1 cellular context compared by ENCODE assay signal in the genomic region with DNA sequence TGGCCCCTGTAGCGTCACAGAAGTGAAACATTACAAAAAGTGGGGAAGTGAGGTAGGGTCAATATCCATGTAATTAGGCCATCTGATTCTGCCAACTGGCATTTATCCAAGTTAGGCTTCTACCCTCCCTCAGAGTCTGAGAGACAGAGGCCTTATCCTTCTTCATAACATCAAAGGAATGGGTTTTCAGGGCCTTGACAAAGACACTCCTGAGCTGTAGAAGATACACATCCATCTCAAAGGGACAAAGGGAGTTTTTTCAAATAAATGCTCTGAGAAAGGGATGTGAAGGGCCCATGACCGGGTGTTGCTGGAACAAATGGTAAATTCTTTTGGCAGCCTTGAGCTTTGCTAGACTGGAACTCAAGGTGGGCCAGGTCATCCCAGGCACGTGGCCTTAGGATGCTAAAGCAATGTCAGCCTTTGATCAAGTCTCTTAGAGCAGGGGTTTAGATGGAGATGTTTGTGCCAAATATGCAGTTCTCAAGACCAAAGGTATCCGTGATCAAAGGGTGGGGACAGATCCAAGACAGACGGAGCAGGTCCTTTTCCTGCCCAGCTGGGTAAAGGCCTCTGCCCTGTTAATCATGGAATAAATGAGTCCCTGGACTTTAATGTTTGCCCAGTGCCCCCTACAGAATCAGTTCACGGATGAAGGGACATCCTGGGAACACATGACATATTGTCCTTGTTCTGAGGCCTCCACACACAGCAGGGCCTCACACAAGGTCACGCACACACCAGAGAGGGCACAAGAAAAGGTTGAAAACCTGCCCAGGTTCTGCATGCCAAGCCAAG.
TF ChIP-seq lines count a peak whose summit lies in the region.

No MANE protein-coding gene starts in this region.

TF ChIP-seq in HepG2, 621 proteins besides CTCF, POLR2A, EP300 and RAD21 (continued from another document and continues in another):
- TF ChIP-seq, protein P1, sequence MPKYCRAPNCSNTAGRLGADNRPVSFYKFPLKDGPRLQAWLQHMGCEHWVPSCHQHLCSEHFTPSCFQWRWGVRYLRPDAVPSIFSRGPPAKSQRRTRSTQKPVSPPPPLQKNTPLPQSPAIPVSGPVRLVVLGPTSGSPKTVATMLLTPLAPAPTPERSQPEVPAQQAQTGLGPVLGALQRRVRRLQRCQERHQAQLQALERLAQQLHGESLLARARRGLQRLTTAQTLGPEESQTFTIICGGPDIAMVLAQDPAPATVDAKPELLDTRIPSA (CRISPR knock-in tag; IDR thresholded peaks at IDR 0.05; ENCODE audit: borderline replicate concordance), result no peak
- TF ChIP-seq ZMYM4 (CRISPR knock-in tag; IDR thresholded peaks at IDR 0.05), result peak; percentile 75; the same call in 1 of the 2 replicates
- TF ChIP-seq ZNF703 (CRISPR knock-in tag; IDR thresholded peaks at IDR 0.05; ENCODE audit: borderline replicate concordance), result no peak
- TF ChIP-seq HNRNPL (IDR thresholded peaks at IDR 0.05; ENCODE audit: low read depth, low read length), result peak; percentile 87
- peak; percentile 51; the same call in 1 of the 2 replicates for TF ChIP-seq MTA1 (CRISPR knock-in tag; IDR thresholded peaks at IDR 0.05; ENCODE audit: borderline replicate concordance)
- TF ChIP-seq, protein P2, sequence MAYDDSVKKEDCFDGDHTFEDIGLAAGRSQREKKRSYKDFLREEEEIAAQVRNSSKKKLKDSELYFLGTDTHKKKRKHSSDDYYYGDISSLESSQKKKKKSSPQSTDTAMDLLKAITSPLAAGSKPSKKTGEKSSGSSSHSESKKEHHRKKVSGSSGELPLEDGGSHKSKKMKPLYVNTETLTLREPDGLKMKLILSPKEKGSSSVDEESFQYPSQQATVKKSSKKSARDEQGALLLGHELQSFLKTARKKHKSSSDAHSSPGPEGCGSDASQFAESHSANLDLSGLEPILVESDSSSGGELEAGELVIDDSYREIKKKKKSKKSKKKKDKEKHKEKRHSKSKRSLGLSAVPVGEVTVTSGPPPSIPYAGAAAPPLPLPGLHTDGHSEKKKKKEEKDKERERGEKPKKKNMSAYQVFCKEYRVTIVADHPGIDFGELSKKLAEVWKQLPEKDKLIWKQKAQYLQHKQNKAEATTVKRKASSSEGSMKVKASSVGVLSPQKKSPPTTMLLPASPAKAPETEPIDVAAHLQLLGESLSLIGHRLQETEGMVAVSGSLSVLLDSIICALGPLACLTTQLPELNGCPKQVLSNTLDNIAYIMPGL (CRISPR knock-in tag; IDR thresholded peaks at IDR 0.05; ENCODE audit: borderline replicate concordance in 1 of 2, low read depth in 1 of 2), result 0 out of 4 replicates have a peak, but pooled peaks of 1 of the 2 experiments have one; percentile 40
- TF ChIP-seq, protein P3, sequence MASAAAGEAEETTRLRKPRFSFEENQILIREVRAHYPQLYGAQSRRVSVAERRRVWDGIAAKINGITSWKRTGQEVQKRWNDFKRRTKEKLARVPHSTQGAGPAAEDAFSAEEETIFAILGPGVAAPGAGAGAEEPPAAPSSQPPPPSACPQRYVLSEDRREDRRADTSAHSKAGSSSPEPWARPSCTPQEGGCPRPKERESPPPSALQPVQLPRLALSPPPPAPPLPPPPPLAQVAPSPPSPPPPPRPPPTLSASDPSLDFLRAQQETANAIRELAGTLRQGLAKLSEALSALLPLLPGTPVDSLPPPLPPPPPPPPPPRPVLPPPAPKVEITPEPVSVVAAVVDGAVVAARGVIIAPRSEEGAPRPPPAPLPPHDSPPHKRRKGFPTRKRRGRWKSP (CRISPR knock-in tag; IDR thresholded peaks at IDR 0.05), result peak; percentile 53; the same call in 1 of the 2 replicates
- TF ChIP-seq NR2F1 (CRISPR knock-in tag; IDR thresholded peaks at IDR 0.05), result peak; percentile 54 to 60
- 0 out of 2 replicates have a peak, but pooled peaks have one; percentile 33 for TF ChIP-seq ZNF274 (CRISPR knock-in tag; IDR thresholded peaks at IDR 0.05)
- TF ChIP-seq ERF (CRISPR knock-in tag; IDR thresholded peaks at IDR 0.05), result peak; percentile 60; the same call in 1 of the 2 replicates
- TF ChIP-seq ESRRA (CRISPR knock-in tag; IDR thresholded peaks at IDR 0.05; ENCODE audit: low read depth), result peak; percentile 86
- TF ChIP-seq ZBTB20 (CRISPR knock-in tag; IDR thresholded peaks at IDR 0.05; ENCODE audit: borderline replicate concordance, low read depth), result peak; percentile 67; the same call in 1 of the 2 replicates
- TF ChIP-seq ZNF383 (CRISPR knock-in tag; IDR thresholded peaks at IDR 0.05; ENCODE audit: borderline replicate concordance), result no peak
- TF ChIP-seq, protein P4, sequence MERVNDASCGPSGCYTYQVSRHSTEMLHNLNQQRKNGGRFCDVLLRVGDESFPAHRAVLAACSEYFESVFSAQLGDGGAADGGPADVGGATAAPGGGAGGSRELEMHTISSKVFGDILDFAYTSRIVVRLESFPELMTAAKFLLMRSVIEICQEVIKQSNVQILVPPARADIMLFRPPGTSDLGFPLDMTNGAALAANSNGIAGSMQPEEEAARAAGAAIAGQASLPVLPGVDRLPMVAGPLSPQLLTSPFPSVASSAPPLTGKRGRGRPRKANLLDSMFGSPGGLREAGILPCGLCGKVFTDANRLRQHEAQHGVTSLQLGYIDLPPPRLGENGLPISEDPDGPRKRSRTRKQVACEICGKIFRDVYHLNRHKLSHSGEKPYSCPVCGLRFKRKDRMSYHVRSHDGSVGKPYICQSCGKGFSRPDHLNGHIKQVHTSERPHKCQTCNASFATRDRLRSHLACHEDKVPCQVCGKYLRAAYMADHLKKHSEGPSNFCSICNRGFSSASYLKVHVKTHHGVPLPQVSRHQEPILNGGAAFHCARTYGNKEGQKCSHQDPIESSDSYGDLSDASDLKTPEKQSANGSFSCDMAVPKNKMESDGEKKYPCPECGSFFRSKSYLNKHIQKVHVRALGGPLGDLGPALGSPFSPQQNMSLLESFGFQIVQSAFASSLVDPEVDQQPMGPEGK (CRISPR knock-in tag; IDR thresholded peaks at IDR 0.05), result peak; percentile 75; the same call in 1 of the 2 replicates
- TF ChIP-seq ZSCAN29 (CRISPR knock-in tag; conservative IDR thresholded peaks at IDR 0.05), result 0 out of 2 replicates have a peak, but pooled peaks have one; percentile 44
- TF ChIP-seq GABPB1 (CRISPR knock-in tag; IDR thresholded peaks at IDR 0.05), result peak; percentile 43
- TF ChIP-seq RXRB (CRISPR knock-in tag; IDR thresholded peaks at IDR 0.05; ENCODE audit: borderline replicate concordance), result peak; percentile 82; the same call in 1 of the 2 replicates
- peak; percentile 63; the same call in 1 of the 2 replicates for TF ChIP-seq ZNF569 (CRISPR knock-in tag; IDR thresholded peaks at IDR 0.05; ENCODE audit: borderline replicate concordance)
- TF ChIP-seq ZNF124 (CRISPR knock-in tag; IDR thresholded peaks at IDR 0.05), result no peak; the same call in 1 of the 2 replicates
- peak; percentile 62 for TF ChIP-seq ZFY (CRISPR knock-in tag; IDR thresholded peaks at IDR 0.05)
- no peak for TF ChIP-seq ZNF766 (CRISPR knock-in tag; IDR thresholded peaks at IDR 0.05; ENCODE audit: borderline replicate concordance)
- TF ChIP-seq, protein P5, sequence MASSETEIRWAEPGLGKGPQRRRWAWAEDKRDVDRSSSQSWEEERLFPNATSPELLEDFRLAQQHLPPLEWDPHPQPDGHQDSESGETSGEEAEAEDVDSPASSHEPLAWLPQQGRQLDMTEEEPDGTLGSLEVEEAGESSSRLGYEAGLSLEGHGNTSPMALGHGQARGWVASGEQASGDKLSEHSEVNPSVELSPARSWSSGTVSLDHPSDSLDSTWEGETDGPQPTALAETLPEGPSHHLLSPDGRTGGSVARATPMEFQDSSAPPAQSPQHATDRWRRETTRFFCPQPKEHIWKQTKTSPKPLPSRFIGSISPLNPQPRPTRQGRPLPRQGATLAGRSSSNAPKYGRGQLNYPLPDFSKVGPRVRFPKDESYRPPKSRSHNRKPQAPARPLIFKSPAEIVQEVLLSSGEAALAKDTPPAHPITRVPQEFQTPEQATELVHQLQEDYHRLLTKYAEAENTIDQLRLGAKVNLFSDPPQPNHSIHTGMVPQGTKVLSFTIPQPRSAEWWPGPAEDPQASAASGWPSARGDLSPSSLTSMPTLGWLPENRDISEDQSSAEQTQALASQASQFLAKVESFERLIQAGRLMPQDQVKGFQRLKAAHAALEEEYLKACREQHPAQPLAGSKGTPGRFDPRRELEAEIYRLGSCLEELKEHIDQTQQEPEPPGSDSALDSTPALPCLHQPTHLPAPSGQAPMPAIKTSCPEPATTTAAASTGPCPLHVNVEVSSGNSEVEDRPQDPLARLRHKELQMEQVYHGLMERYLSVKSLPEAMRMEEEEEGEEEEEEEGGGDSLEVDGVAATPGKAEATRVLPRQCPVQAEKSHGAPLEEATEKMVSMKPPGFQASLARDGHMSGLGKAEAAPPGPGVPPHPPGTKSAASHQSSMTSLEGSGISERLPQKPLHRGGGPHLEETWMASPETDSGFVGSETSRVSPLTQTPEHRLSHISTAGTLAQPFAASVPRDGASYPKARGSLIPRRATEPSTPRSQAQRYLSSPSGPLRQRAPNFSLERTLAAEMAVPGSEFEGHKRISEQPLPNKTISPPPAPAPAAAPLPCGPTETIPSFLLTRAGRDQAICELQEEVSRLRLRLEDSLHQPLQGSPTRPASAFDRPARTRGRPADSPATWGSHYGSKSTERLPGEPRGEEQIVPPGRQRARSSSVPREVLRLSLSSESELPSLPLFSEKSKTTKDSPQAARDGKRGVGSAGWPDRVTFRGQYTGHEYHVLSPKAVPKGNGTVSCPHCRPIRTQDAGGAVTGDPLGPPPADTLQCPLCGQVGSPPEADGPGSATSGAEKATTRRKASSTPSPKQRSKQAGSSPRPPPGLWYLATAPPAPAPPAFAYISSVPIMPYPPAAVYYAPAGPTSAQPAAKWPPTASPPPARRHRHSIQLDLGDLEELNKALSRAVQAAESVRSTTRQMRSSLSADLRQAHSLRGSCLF (CRISPR knock-in tag; IDR thresholded peaks at IDR 0.05; ENCODE audit: borderline replicate concordance), result no peak
- peak; percentile 73 for TF ChIP-seq ZEB1 (IDR thresholded peaks at IDR 0.05; ENCODE audit: insufficient replicate concordance, low read depth)
- peak; percentile 32; the same call in 1 of the 2 replicates for TF ChIP-seq FOSL1 (CRISPR knock-in tag; IDR thresholded peaks at IDR 0.05; ENCODE audit: borderline replicate concordance)
- peak; percentile 66 for TF ChIP-seq HDAC1 (CRISPR knock-in tag; IDR thresholded peaks at IDR 0.05)
- no peak for TF ChIP-seq NFE2L2 (IDR thresholded peaks at IDR 0.05; ENCODE audit: low read length)
- TF ChIP-seq HMG20B (CRISPR knock-in tag; conservative IDR thresholded peaks at IDR 0.05), result peak; percentile 56; the same call in 1 of the 2 replicates
- TF ChIP-seq TRIM24 (CRISPR knock-in tag; IDR thresholded peaks at IDR 0.05), result no peak
- TF ChIP-seq, protein P6, sequence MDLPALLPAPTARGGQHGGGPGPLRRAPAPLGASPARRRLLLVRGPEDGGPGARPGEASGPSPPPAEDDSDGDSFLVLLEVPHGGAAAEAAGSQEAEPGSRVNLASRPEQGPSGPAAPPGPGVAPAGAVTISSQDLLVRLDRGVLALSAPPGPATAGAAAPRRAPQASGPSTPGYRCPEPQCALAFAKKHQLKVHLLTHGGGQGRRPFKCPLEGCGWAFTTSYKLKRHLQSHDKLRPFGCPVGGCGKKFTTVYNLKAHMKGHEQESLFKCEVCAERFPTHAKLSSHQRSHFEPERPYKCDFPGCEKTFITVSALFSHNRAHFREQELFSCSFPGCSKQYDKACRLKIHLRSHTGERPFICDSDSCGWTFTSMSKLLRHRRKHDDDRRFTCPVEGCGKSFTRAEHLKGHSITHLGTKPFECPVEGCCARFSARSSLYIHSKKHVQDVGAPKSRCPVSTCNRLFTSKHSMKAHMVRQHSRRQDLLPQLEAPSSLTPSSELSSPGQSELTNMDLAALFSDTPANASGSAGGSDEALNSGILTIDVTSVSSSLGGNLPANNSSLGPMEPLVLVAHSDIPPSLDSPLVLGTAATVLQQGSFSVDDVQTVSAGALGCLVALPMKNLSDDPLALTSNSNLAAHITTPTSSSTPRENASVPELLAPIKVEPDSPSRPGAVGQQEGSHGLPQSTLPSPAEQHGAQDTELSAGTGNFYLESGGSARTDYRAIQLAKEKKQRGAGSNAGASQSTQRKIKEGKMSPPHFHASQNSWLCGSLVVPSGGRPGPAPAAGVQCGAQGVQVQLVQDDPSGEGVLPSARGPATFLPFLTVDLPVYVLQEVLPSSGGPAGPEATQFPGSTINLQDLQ (CRISPR knock-in tag; IDR thresholded peaks at IDR 0.05), result no peak
- peak; percentile 56 for TF ChIP-seq SAP130 (CRISPR knock-in tag; IDR thresholded peaks at IDR 0.05; ENCODE audit: low read depth)
- TF ChIP-seq, protein P7, sequence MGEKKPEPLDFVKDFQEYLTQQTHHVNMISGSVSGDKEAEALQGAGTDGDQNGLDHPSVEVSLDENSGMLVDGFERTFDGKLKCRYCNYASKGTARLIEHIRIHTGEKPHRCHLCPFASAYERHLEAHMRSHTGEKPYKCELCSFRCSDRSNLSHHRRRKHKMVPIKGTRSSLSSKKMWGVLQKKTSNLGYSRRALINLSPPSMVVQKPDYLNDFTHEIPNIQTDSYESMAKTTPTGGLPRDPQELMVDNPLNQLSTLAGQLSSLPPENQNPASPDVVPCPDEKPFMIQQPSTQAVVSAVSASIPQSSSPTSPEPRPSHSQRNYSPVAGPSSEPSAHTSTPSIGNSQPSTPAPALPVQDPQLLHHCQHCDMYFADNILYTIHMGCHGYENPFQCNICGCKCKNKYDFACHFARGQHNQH (CRISPR knock-in tag; IDR thresholded peaks at IDR 0.05), result peak; percentile 72
- TF ChIP-seq NCOA1 (CRISPR knock-in tag; IDR thresholded peaks at IDR 0.05), result peak; percentile 86
- 0 out of 2 replicates have a peak, but pooled peaks have one; percentile 64 for TF ChIP-seq MEIS1 (CRISPR knock-in tag; IDR thresholded peaks at IDR 0.05; ENCODE audit: borderline replicate concordance)
- peak; percentile 9; the same call in 1 of the 2 replicates for TF ChIP-seq TAF1 (CRISPR knock-in tag; IDR thresholded peaks at IDR 0.05)
- TF ChIP-seq, protein P8, sequence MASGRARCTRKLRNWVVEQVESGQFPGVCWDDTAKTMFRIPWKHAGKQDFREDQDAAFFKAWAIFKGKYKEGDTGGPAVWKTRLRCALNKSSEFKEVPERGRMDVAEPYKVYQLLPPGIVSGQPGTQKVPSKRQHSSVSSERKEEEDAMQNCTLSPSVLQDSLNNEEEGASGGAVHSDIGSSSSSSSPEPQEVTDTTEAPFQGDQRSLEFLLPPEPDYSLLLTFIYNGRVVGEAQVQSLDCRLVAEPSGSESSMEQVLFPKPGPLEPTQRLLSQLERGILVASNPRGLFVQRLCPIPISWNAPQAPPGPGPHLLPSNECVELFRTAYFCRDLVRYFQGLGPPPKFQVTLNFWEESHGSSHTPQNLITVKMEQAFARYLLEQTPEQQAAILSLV (CRISPR knock-in tag; IDR thresholded peaks at IDR 0.05; ENCODE audit: borderline replicate concordance), result peak; percentile 37; the same call in 1 of the 2 replicates
